18 cellular contexts compared by ENCODE assay signal in genomic region chr15:51232581-51232980, GRCh38.
DNase-seq lines count a peak whose midpoint lies in the region; ATAC-seq and TF ChIP-seq lines count a peak whose summit lies in the region.
"Had no signal": no experiment of that assay in that cellular context is flagged by ENCODE, and none has a peak within 500 bp of the region (broad histone marks: within the 10 kb centered on the region; RNA-seq: fewer than 3 reads in every experiment).

No MANE protein-coding gene starts in this region.

- WGBS in body of pancreas, 2 donors: 90 to 95% methylated on average over 3 of the region's 3 CpGs

- no peak overlapping the region for H3K27ac Mint-ChIP-seq in CD4-positive, alpha-beta memory T cell
- H3K27ac Mint-ChIP-seq: CD14-positive monocyte; CD8-positive, alpha-beta T cell; GM23338 had no signal

- no peaks in the 10 kb centered on the region for H3K9me3 ChIP-seq in CD4-positive, alpha-beta memory T cell (ENCODE audit: control insufficient read depth in 1 of 2, low read length in 2 of 2)
- H3K9me3 ChIP-seq in body of pancreas: no peaks in the 10 kb centered on the region
- H3K9me3 ChIP-seq: BLaER1 had no signal

- POLR2A ChIA-PET in CD4-positive, alpha-beta memory T cell (lab: Charles Lee; ENCODE audit: partially characterized antibody): no interaction called here

- H3K4me1 ChIP-seq in CD4-positive, alpha-beta memory T cell (ENCODE audit: insufficient read depth, low read length): no peaks in the 10 kb centered on the region
- no peaks in the 10 kb centered on the region for H3K4me1 ChIP-seq in body of pancreas

- H3K36me3 ChIP-seq in CD4-positive, alpha-beta memory T cell (ENCODE audit: insufficient read depth, low read length): no peaks in the 10 kb centered on the region
- H3K36me3 ChIP-seq in body of pancreas (replicated peaks in 1 of 2; ENCODE audit: insufficient read depth in 1 of 2, low read depth in 2 of 2): no peaks in the 10 kb centered on the region
- H3K36me3 ChIP-seq: BLaER1 had no signal

- no peak for TF ChIP-seq CTCF in choroid plexus epithelial cell (conservative IDR thresholded peaks at IDR 0.05; ENCODE audit: low read depth, low read length)
- no peak for TF ChIP-seq CTCF in body of pancreas (IDR thresholded peaks at IDR 0.05)

- no peak for TF ChIP-seq POLR2A in body of pancreas (IDR thresholded peaks at IDR 0.05)

- no peak overlapping the region for H3K4me3 ChIP-seq in choroid plexus epithelial cell (ENCODE audit: low read depth, low read length)
- no peak overlapping the region for H3K4me3 ChIP-seq in CD4-positive, alpha-beta memory T cell (ENCODE audit: low read length in 2 of 2)
- H3K4me3 ChIP-seq in body of pancreas: no peak overlapping the region
- H3K4me3 ChIP-seq: BLaER1, GM23338, K562 had no signal

- no peaks in the 10 kb centered on the region for H3K36me3 Mint-ChIP-seq in CD4-positive, alpha-beta memory T cell
- H3K36me3 Mint-ChIP-seq: CD14-positive monocyte; CD8-positive, alpha-beta T cell had no signal

- H3K27me3 Mint-ChIP-seq in CD4-positive, alpha-beta memory T cell: peaks cover 7 to 10% of the 10 kb centered on the region in 2 donors

- ATAC-seq in GM21825 (IDR thresholded peaks at IDR 0.05; ENCODE audit: unreplicated experiment) (no peak), body of pancreas (no peak)
- ATAC-seq: CD8-positive, alpha-beta T cell; GM23338; K562 had no signal

- H3K27ac ChIP-seq in CD4-positive, alpha-beta memory T cell (ENCODE audit: low read depth, low read length): no peak overlapping the region
- H3K27ac ChIP-seq in body of pancreas: no peak overlapping the region
- H3K27ac ChIP-seq: BLaER1, HL-60 had no signal

- H3K27me3 ChIP-seq in CD4-positive, alpha-beta memory T cell (ENCODE audit: insufficient read depth, low read length): no peaks in the 10 kb centered on the region
- no peaks in the 10 kb centered on the region for H3K27me3 ChIP-seq in body of pancreas
- H3K27me3 ChIP-seq: BLaER1 had no signal

- peak; percentile 27 for DNase-seq in EH (ENCODE audit: low read depth)
- peak; percentile 13 for DNase-seq in HT1080 (ENCODE audit: low read depth)
- peak; percentile 8 for DNase-seq in choroid plexus epithelial cell (ENCODE audit: low read depth)
- no peak for DNase-seq in CD4-positive, alpha-beta memory T cell
- no peak for DNase-seq in NCI-H2029 treated with DMSO at 0.1 percent for 48 hours (lab: John Stamatoyannopoulos, UW)
- no peak for DNase-seq in body of pancreas
- DNase-seq: 8988T; CD8-positive, alpha-beta T cell; DMS 273 treated with DMSO at 0.1 percent for 48 hours; DMS53; HCEC 1CT; IMR-90 had no signal

- no peaks in the 10 kb centered on the region for H3K4me1 Mint-ChIP-seq in CD4-positive, alpha-beta memory T cell

- intact Hi-C loops in CD4-positive, alpha-beta memory T cell (cut with micrococcal nuclease): no loop called here
- intact Hi-C loops in body of pancreas (cut with DNase I): loop anchor here (10.0 kb wide), 1 partner anchor 152 kb away; no protein-coding TSS in a partner anchor

- CTCF ChIA-PET in CD4-positive, alpha-beta memory T cell (lab: Charles Lee; ENCODE audit: partially characterized antibody): no interaction called here

- no peak overlapping the region for H3K4me3 Mint-ChIP-seq in CD4-positive, alpha-beta memory T cell
- H3K4me3 Mint-ChIP-seq: CD14-positive monocyte; CD8-positive, alpha-beta T cell; GM23338 had no signal

- H3K9me3 Mint-ChIP-seq in CD4-positive, alpha-beta memory T cell: peaks cover 0 to 2% (median 0%) of the 10 kb centered on the region in 8 donors
- H3K9me3 Mint-ChIP-seq: CD14-positive monocyte; CD8-positive, alpha-beta T cell; GM23338 had no signal

Comparison
In these comparisons a context has a peak if more than half of its experiments do, and no peak if none do; other contexts are left out.
1. DNase-seq: peak in EH (single experiment), HT1080 (single experiment) and choroid plexus epithelial cell (single experiment); none in CD4-positive, alpha-beta memory T cell (0 of 5), NCI-H2029 treated with DMSO at 0.1 percent for 48 hours (single experiment) and body of pancreas (0 of 4).